Comparison of ENCODE assay signal across 8 cellular contexts in the genomic region with DNA sequence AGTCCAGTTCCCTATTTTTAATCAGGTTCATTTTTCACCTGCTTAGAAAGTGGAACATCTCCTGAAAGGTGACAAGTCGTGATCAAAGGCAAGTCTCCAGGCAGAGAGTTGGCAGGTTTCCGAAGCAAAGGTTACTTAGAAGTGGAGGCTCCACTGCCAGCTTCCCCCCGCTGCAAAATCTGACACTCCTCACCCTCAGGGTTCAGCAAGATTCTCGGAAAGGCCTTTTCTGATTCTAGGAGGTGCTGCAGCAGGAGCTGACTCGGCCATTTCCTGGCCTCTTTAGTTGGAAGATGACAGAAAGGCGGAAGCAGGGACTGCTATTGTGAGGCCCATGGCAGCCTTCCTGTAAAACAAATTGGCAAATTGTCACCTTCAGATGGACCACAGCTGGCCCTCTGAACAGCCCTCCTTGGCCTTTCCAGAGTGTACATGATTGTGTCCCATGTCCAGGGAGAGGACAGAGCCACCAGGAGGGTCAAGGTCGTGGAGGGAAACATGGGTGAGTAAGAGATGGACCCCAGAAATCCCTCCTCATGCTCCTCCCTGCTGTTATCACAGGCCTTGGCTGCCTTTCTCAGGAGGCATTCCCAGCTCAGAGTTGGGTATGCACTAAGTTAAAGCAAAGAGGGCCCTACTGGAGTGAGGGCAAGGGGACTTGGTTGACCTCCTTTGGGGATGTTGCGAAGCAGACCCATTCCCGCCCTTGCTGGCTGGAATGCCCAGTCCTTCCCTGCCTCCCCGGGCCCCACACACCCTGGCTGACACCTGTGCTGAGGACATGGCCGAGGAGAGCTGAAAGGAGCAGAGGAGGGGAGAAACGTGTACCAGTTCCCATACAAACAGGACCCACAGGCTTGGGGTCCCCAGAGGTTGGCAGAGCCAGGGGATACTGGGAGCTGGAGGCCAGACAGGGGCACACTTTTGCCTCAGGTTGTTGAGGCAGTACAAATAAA.
DNase-seq lines count a peak whose midpoint lies in the region; ATAC-seq and TF ChIP-seq lines count a peak whose summit lies in the region.

No MANE protein-coding gene starts in this region.

- peaks cover 45 to 54% of the 10 kb centered on the region in 2 donors for H3K4me1 ChIP-seq in naive thymus-derived CD4-positive, alpha-beta T cell (ENCODE audit: control insufficient read depth in 2 of 2, insufficient read depth in 2 of 2, low read length in 2 of 2)
- H3K4me1 ChIP-seq in thoracic aorta (ENCODE audit: control insufficient read depth in 1 of 2, low read depth in 2 of 2): peaks cover 51 to 67% of the 10 kb centered on the region in 2 donors

- peak overlapping the region; percentile 83 to 100 (median 99) for H3K27ac ChIP-seq in dorsolateral prefrontal cortex
- peak overlapping the region; percentile 95 for H3K27ac ChIP-seq in naive thymus-derived CD4-positive, alpha-beta T cell (ENCODE audit: low read depth, low read length)
- peak overlapping the region; percentile 95 to 96 for H3K27ac ChIP-seq in thoracic aorta

- H3K4me3 ChIP-seq in dorsolateral prefrontal cortex (peak overlapping the region in 21 of 59 donors; percentile 1 to 52 (median 31)), thoracic aorta (peak overlapping the region; percentile 60)
- peak overlapping the region; percentile 52 for H3K4me3 ChIP-seq in naive thymus-derived CD4-positive, alpha-beta T cell (ENCODE audit: low read length)

- intact Hi-C loops in dorsolateral prefrontal cortex (cut with DNase I): loop anchor here (2.0 to 5.0 kb wide), 5 partner anchors 109 to 347 kb away; no protein-coding TSS in a partner anchor
- intact Hi-C loops in naive thymus-derived CD4-positive, alpha-beta T cell (cut with micrococcal nuclease): loop anchor here (1.0 to 10.0 kb wide), 4 partner anchors 49 to 919 kb away; partner anchors contain the start of gene GNG4 (in 1 of the 2)

- peak overlapping the region; percentile 87 to 99 (median 98) for H3K27ac Mint-ChIP-seq in naive thymus-derived CD4-positive, alpha-beta T cell

- H3K36me3 Mint-ChIP-seq in naive thymus-derived CD4-positive, alpha-beta T cell: peaks cover 0 to 10% (median 0%) of the 10 kb centered on the region in 5 donors

- no peak for ATAC-seq in naive thymus-derived CD4-positive, alpha-beta T cell
- ATAC-seq in thoracic aorta (ENCODE audit: insufficient number of reproducible peaks, low FRiP score, low read depth) (no peak), GM21360 (IDR thresholded peaks at IDR 0.05; ENCODE audit: unreplicated experiment) (no peak)

- peak overlapping the region; percentile 51 to 85 (median 82) for H3K4me3 Mint-ChIP-seq in naive thymus-derived CD4-positive, alpha-beta T cell

- no peaks in the 10 kb centered on the region for H3K36me3 ChIP-seq in naive thymus-derived CD4-positive, alpha-beta T cell (ENCODE audit: control insufficient read depth in 2 of 3, insufficient read depth in 3 of 3, low read length in 3 of 3)
- H3K36me3 ChIP-seq in thoracic aorta: no peaks in the 10 kb centered on the region

- no peak for TF ChIP-seq CTCF in dorsolateral prefrontal cortex (IDR thresholded peaks at IDR 0.05 in 54 of 56, conservative IDR thresholded peaks at IDR 0.05 in 2 of 56; ENCODE audit: low read depth in 1 of 56, partially characterized antibody in 56 of 56)
- TF ChIP-seq CTCF in thoracic aorta (IDR thresholded peaks at IDR 0.05): no peak

- POLR2A ChIA-PET in naive thymus-derived CD4-positive, alpha-beta T cell (lab: Charles Lee): interaction anchor here (1.0 to 9.6 kb wide), 9 partner anchors 9 to 292 kb away, joined by 3 to 188 read pairs (median 13); partner anchors contain the start of gene IRF2BP2

- peaks cover 0 to 9% (median 0%) of the 10 kb centered on the region in 11 donors for H3K9me3 Mint-ChIP-seq in naive thymus-derived CD4-positive, alpha-beta T cell

- H3K4me1 Mint-ChIP-seq in naive thymus-derived CD4-positive, alpha-beta T cell: peaks cover 47 to 98% (median 91%) of the 10 kb centered on the region in 7 donors

- CTCF ChIA-PET in naive thymus-derived CD4-positive, alpha-beta T cell (lab: Charles Lee): interaction anchor here (0.8 to 1.1 kb wide), 3 partner anchors 23 to 114 kb away, joined by 3 to 6 read pairs (median 4); no protein-coding TSS in a partner anchor

- DNase-seq in NCI-H748 (lab: John Stamatoyannopoulos, UW; ENCODE audit: unreplicated experiment) (peak; percentile 28), NCI-H748 treated with DMSO at 0.1 percent for 48 hours (lab: John Stamatoyannopoulos, UW) (no peak), dorsolateral prefrontal cortex (peak in 3 of 10 donors; percentile 33 to 50 (median 47)), thoracic aorta (ENCODE audit: low spot score) (no peak), NCI-H1436 treated with DMSO at 0.1 percent for 48 hours (lab: John Stamatoyannopoulos, UW) (no peak)
- DNase-seq in activated CD4-positive, alpha-beta T cell treated with anti-CD3 and anti-CD28 coated beads for 4 hours: peak; percentile 67 to 69
- peak in 8 of 9 donors; percentile 44 to 74 (median 58) for DNase-seq in naive thymus-derived CD4-positive, alpha-beta T cell

- no peaks in the 10 kb centered on the region for H3K27me3 Mint-ChIP-seq in naive thymus-derived CD4-positive, alpha-beta T cell

- no peaks in the 10 kb centered on the region for H3K9me3 ChIP-seq in naive thymus-derived CD4-positive, alpha-beta T cell (ENCODE audit: control insufficient read depth in 2 of 3, low read length in 3 of 3)
- H3K9me3 ChIP-seq in thoracic aorta: no peaks in the 10 kb centered on the region

- H3K27me3 ChIP-seq in dorsolateral prefrontal cortex (no peaks in the 10 kb centered on the region), thoracic aorta (replicated peaks; ENCODE audit: insufficient read depth) (no peaks in the 10 kb centered on the region)
- H3K27me3 ChIP-seq in naive thymus-derived CD4-positive, alpha-beta T cell (ENCODE audit: control insufficient read depth in 2 of 2, insufficient read depth in 2 of 2, low read length in 2 of 2): no peaks in the 10 kb centered on the region

Comparison
In these comparisons a context has a peak if more than half of its experiments do, and no peak if none do; other contexts are left out.
1. DNase-seq: peak in NCI-H748 (single experiment), activated CD4-positive, alpha-beta T cell treated with anti-CD3 and anti-CD28 coated beads for 4 hours (2 of 2) and naive thymus-derived CD4-positive, alpha-beta T cell (8 of 9); none in NCI-H748 treated with DMSO at 0.1 percent for 48 hours (single experiment), thoracic aorta (single experiment) and NCI-H1436 treated with DMSO at 0.1 percent for 48 hours (single experiment).
2. Peak in every context shown above with its lines, with median percentiles within 50 percentile points of each other: H3K27ac ChIP-seq.